Comparison of ENCODE assay signal across 20 cellular contexts in the genomic region with DNA sequence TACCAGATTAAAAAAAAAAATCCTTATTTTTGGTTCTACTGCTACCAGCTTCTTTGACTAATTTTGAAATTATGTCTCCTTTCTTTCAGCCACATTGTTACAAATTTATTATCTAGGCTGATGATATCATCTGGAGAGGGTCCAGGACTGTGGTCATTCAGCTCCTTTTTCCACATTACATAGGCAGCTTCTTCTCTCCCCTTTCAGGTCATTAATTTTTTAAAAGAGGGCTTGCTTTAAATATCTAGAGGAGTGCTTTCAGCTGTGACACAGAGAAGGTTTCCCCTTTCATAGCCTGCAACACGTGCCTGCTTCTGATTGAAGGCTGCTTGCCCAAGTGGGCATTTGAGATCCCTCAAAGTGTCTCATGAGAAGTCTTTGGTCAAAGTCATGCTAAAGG.
A peak's percentile ranks its signal among the peaks of the same experiment; 100 is the strongest.
DNase-seq lines count a peak whose midpoint lies in the region; ATAC-seq, FAIRE-seq and TF ChIP-seq lines count a peak whose summit lies in the region.
"Had no signal": no experiment of that assay in that cellular context is flagged by ENCODE, and none has a peak within 500 bp of the region (broad histone marks: within the 10 kb centered on the region; RNA-seq: fewer than 3 reads in every experiment).

No MANE protein-coding gene starts in this region.

- H3K27ac ChIP-seq in fibroblast of lung (ENCODE audit: insufficient read depth, low read length) (peak overlapping the region; percentile 39), gastrocnemius medialis (peak overlapping the region in 2 of 4 donors; percentile 43 to 59), tibial artery (no peak overlapping the region)
- H3K27ac ChIP-seq: C4-2B, gastroesophageal sphincter had no signal

- no peak for TF ChIP-seq CTCF in fibroblast of lung (conservative IDR thresholded peaks at IDR 0.05 in 1 of 2, IDR thresholded peaks at IDR 0.05 in 1 of 2; ENCODE audit: low read depth in 1 of 2, low read length in 2 of 2)
- TF ChIP-seq CTCF in gastrocnemius medialis (IDR thresholded peaks at IDR 0.05 in 4 of 5, conservative IDR thresholded peaks at IDR 0.05 in 1 of 5) = no peak
- no peak for TF ChIP-seq CTCF in tibial artery (IDR thresholded peaks at IDR 0.05)

- H3K4me3 ChIP-seq in fibroblast of lung (replicated peaks in 1 of 4; ENCODE audit: control extremely low read depth in 1 of 4, insufficient read depth in 1 of 4, low read depth in 3 of 4, low read length in 4 of 4) = no peak overlapping the region
- H3K4me3 ChIP-seq in gastrocnemius medialis = no peak overlapping the region
- H3K4me3 ChIP-seq in tibial artery = no peak overlapping the region
- H3K4me3 ChIP-seq: gastroesophageal sphincter had no signal

- H4K20me1 ChIP-seq in fibroblast of lung (ENCODE audit: control insufficient read depth, extremely low read depth, insufficient read depth, low read length) = no peaks in the 10 kb centered on the region

- peak; percentile 93 for FAIRE-seq in RCC 7860 (lab: Jason Lieb, UNC)

- intact Hi-C loops in gastrocnemius medialis (cut with DNase I; ENCODE audit: low total_unique reads) (loop anchor here (5.0 kb wide), 1 partner anchor 116 kb away; no protein-coding TSS in a partner anchor), tibial artery (cut with DNase I; ENCODE audit: low total_unique reads) (no loop called here)

- no peaks in the 10 kb centered on the region for H3K9me3 ChIP-seq in fibroblast of lung (ENCODE audit: control insufficient read depth, insufficient read depth, low read depth, low read length)
- no peaks in the 10 kb centered on the region for H3K9me3 ChIP-seq in gastrocnemius medialis
- H3K9me3 ChIP-seq in tibial artery = no peaks in the 10 kb centered on the region
- H3K9me3 ChIP-seq: gastroesophageal sphincter had no signal

- peak; percentile 52 to 86 for ATAC-seq in gastrocnemius medialis
- no peak for ATAC-seq in GM21515 (IDR thresholded peaks at IDR 0.05; ENCODE audit: unreplicated experiment)
- ATAC-seq: activated T-cell treated with anti-CD3 and anti-CD28 coated beads, Interleukin-2, amount 50 U/mL, for 72 hours; gastroesophageal sphincter; stimulated activated naive CD8-positive, alpha-beta T cell treated with anti-CD3 and anti-CD28 coated beads, Interleukin-15, amount 100 ng/mL, for 72 hours had no signal

- DNase-seq in EH (ENCODE audit: low read depth) (peak; percentile 94), RCC 7860 (ENCODE audit: low spot score) (peak; percentile 75), fibroblast of lung (ENCODE audit: low read depth in 2 of 2) (peak; percentile 85 to 92), gastrocnemius medialis (peak; percentile 20 to 31), tibial artery (no peak), T-helper 2 cell (no peak)
- no peak for DNase-seq in activated CD4-positive, alpha-beta T cell treated with anti-CD3 and anti-CD28 coated beads for 1 hour
- DNase-seq: activated CD4-positive, alpha-beta T cell treated with anti-CD3 and anti-CD28 coated beads, Interleukin-2, amount 50 U/mL, for 4 hours; activated T-cell treated with anti-CD3 and anti-CD28 coated beads, Interleukin-2, amount 50 U/mL, for 72 hours; amniotic stem cell; DND-41; immature natural killer cell; MV-4-11; NCI-H2171 treated with DMSO at 0.1 percent for 48 hours; occipital lobe; SHP77; stimulated activated naive CD8-positive, alpha-beta T cell treated with anti-CD3 and anti-CD28 coated beads, Interleukin-15, amount 100 ng/mL, for 72 hours had no signal

- no peaks in the 10 kb centered on the region for H3K79me2 ChIP-seq in fibroblast of lung (ENCODE audit: control insufficient read depth, insufficient read depth, low read length)

- H3K4me1 ChIP-seq in fibroblast of lung (ENCODE audit: control insufficient read depth, extremely low read depth, insufficient read depth, low read length) (peaks cover 9% of the 10 kb centered on the region), gastrocnemius medialis (peaks cover 17 to 37% of the 10 kb centered on the region in 2 donors), tibial artery (no peaks in the 10 kb centered on the region)
- H3K4me1 ChIP-seq: gastroesophageal sphincter had no signal

- no peak overlapping the region for H2AFZ ChIP-seq in fibroblast of lung (ENCODE audit: low read length)

- in situ Hi-C loops in gastrocnemius medialis (cut with MboI; ENCODE audit: low sequenced_read_pairs in 4 of 4) = no loop called here

- no peak for TF ChIP-seq POLR2A in gastrocnemius medialis (IDR thresholded peaks at IDR 0.05)

- H3K36me3 ChIP-seq in fibroblast of lung (ENCODE audit: control insufficient read depth, insufficient read depth, low read length) = no peaks in the 10 kb centered on the region
- H3K36me3 ChIP-seq in gastrocnemius medialis = no peaks in the 10 kb centered on the region
- H3K36me3 ChIP-seq in tibial artery = no peaks in the 10 kb centered on the region
- H3K36me3 ChIP-seq: gastroesophageal sphincter had no signal

- H3K27me3 ChIP-seq in fibroblast of lung (ENCODE audit: control insufficient read depth, insufficient read depth, low read length) (no peaks in the 10 kb centered on the region), gastrocnemius medialis (no peaks in the 10 kb centered on the region), tibial artery (no peaks in the 10 kb centered on the region)
- H3K27me3 ChIP-seq: gastroesophageal sphincter had no signal

- no peak overlapping the region for H3K4me2 ChIP-seq in fibroblast of lung (ENCODE audit: extremely low read depth, insufficient read depth, low read length)

- H3K9ac ChIP-seq in fibroblast of lung (ENCODE audit: insufficient read depth, low read length) = no peak overlapping the region

Comparison
In these comparisons a context has a peak if more than half of its experiments do, and no peak if none do; other contexts are left out.
1. DNase-seq: peak in EH (single experiment), RCC 7860 (single experiment), fibroblast of lung (2 of 2) and gastrocnemius medialis (2 of 2); none in tibial artery (0 of 2), activated CD4-positive, alpha-beta T cell treated with anti-CD3 and anti-CD28 coated beads for 1 hour (single experiment) and T-helper 2 cell (0 of 5).